19 cellular contexts compared by ENCODE assay signal in genomic region chr16:29673501-29673900, GRCh38. TPM values are rescaled to one million over a fixed set of nuclear protein-coding genes. Genes with fewer than 3 reads are reported as not detected.
"Had no signal": no experiment of that assay in that cellular context is flagged by ENCODE, and none has a peak within 500 bp of the region (broad histone marks: within the 10 kb centered on the region; RNA-seq: fewer than 3 reads in every experiment).

No MANE protein-coding gene starts in this region.

- H3K27ac ChIP-seq: heart left ventricle, suprapubic skin, upper lobe of left lung had no signal

- H3K4me1 ChIP-seq: upper lobe of left lung had no signal

- FAIRE-seq: bronchial epithelial cell, endothelial cell of umbilical vein, frontal cortex, kidney had no signal

- H3K4me3 Mint-ChIP-seq: activated naive CD8-positive, alpha-beta T cell treated with anti-CD3 and anti-CD28 coated beads, Interleukin-2, amount 10 ng/mL, durations not matched to agents 7 days and 5 days had no signal

- H3K27me3 Mint-ChIP-seq: activated naive CD8-positive, alpha-beta T cell treated with anti-CD3 and anti-CD28 coated beads, Interleukin-2, amount 10 ng/mL, durations not matched to agents 7 days and 5 days had no signal

- H3K36me3 ChIP-seq: heart left ventricle, sigmoid colon, suprapubic skin, upper lobe of left lung had no signal

- H3K9me3 Mint-ChIP-seq: activated naive CD8-positive, alpha-beta T cell treated with anti-CD3 and anti-CD28 coated beads, Interleukin-2, amount 10 ng/mL, durations not matched to agents 7 days and 5 days had no signal

- DNase-seq: activated CD4-positive, alpha-beta T cell treated with anti-CD3 and anti-CD28 coated beads, Interleukin-2, amount 50 U/mL, for 1 hour; activated CD4-positive, CD25-positive, alpha-beta regulatory T cell; activated gamma-delta T cell; activated naive CD8-positive, alpha-beta T cell treated with anti-CD3 and anti-CD28 coated beads, Interleukin-2, amount 10 ng/mL, durations not matched to agents 7 days and 5 days; activated T-cell treated with anti-CD3 and anti-CD28 coated beads, Interleukin-2, amount 50 U/mL, for 1 hour; aorta; stimulated activated naive CD8-positive, alpha-beta T cell treated with anti-CD3 and anti-CD28 coated beads, Interleukin-15, Interleukin-2, amounts not matched to agents 100 U/mL and 50 U/mL, for 24 hours; T-helper 1 cell had no signal

- ATAC-seq: stimulated activated naive CD8-positive, alpha-beta T cell treated with anti-CD3 and anti-CD28 coated beads, Interleukin-15, Interleukin-2, amounts not matched to agents 100 U/mL and 50 U/mL, for 24 hours had no signal

- H3K27me3 ChIP-seq: heart left ventricle, sigmoid colon, suprapubic skin, upper lobe of left lung had no signal

- H3K9me3 ChIP-seq: heart left ventricle, sigmoid colon, suprapubic skin, upper lobe of left lung had no signal

- H3K4me3 ChIP-seq: heart left ventricle, suprapubic skin, upper lobe of left lung had no signal

RNA-seq across cellular contexts. Expression of gene SPN, which starts 10.5 kb away (rescaled TPM):
- total RNA-seq: bronchial epithelial cell, endothelial cell of umbilical vein, fibroblast of lung, osteocyte, pulmonary artery endothelial cell had no signal
- polyA plus RNA-seq: endothelial cell of umbilical vein had no signal
